In the genomic region with DNA sequence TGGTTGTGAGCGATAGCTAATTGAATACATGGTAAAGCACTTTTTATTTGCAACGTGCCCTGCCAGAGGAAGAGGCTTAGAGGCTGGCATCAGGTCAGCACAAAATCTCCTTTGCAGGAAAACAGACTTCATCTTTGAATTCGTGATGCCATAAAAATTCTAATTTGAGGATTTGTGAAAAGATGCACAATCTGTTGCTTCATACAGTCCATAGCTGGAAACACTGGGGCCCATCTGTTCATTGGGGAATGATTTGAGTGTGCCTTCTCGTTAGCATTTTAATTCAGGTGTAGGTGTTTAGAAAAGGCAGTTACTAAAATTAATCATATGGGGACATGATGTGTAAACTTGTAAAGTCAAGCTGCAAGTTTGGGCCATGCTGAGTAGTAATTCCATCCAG, we compare ENCODE assay signal across 19 cellular contexts.
"Had no signal": no experiment of that assay in that cellular context is flagged by ENCODE, and none has a peak within 500 bp of the region (broad histone marks: within the 10 kb centered on the region; RNA-seq: fewer than 3 reads in every experiment).

No MANE protein-coding gene starts in this region.

- H3K4me3 ChIP-seq: esophagus muscularis mucosa, gastrocnemius medialis, ovary, right atrium auricular region, sigmoid colon, skin epidermis, thoracic aorta, transverse colon had no signal

- H3K27me3 ChIP-seq: esophagus muscularis mucosa, gastrocnemius medialis, ovary, right atrium auricular region, sigmoid colon, transverse colon had no signal

- ATAC-seq: effector memory CD8-positive, alpha-beta T cell; gastrocnemius medialis; left lobe of liver; natural killer cell; stimulated activated naive B cell treated with anti-CD40 and anti-IgM and Interleukin-4, amounts not matched to agents 10 μg/mL and 1 μg/mL and 100 μg/mL, for 72 hours; stimulated activated naive CD8-positive, alpha-beta T cell treated with anti-CD3 and anti-CD28 coated beads, Interleukin-15, amount 100 ng/mL, for 72 hours had no signal

- H3K4me1 ChIP-seq: esophagus muscularis mucosa, gastrocnemius medialis, right atrium auricular region, sigmoid colon, transverse colon had no signal

- DNase-seq: effector memory CD8-positive, alpha-beta T cell; gastrocnemius medialis; glutamatergic neuron; islet precursor cell; mammary epithelial cell; natural killer cell; ovary; sigmoid colon; stimulated activated CD4-positive, alpha-beta T cell treated with anti-CD3 and anti-CD28 coated beads, Interleukin-2, amount 100 ng/mL, for 24 hours; stimulated activated CD4-positive, alpha-beta T cell treated with anti-CD3 and anti-CD28 coated beads, Interleukin-4, amount 100 ng/mL, for 4 hours; stimulated activated naive B cell treated with anti-CD40 and anti-IgM and Interleukin-4, amounts not matched to agents 10 μg/mL and 1 μg/mL and 100 μg/mL, for 72 hours; stimulated activated naive CD8-positive, alpha-beta T cell treated with anti-CD3 and anti-CD28 coated beads, Interleukin-15, amount 100 ng/mL, for 72 hours; transverse colon had no signal

- H3K36me3 ChIP-seq: esophagus muscularis mucosa, gastrocnemius medialis, ovary, right atrium auricular region, sigmoid colon, thoracic aorta, transverse colon had no signal

- H3K27ac ChIP-seq: epithelial cell of prostate, esophagus muscularis mucosa, gastrocnemius medialis, ovary, right atrium auricular region, sigmoid colon, skin epidermis, thoracic aorta, transverse colon had no signal

- H3K9me3 ChIP-seq: esophagus muscularis mucosa, gastrocnemius medialis, ovary, sigmoid colon, thoracic aorta, transverse colon had no signal
